ENCODE assay signal across 12 cellular contexts in genomic region chr2:201420442-201421113, GRCh38. TPM values are rescaled to one million over a fixed set of nuclear protein-coding genes. Genes with fewer than 3 reads are reported as not detected.
DNase-seq lines count a peak whose midpoint lies in the region; ATAC-seq and TF ChIP-seq lines count a peak whose summit lies in the region.
"Had no signal": no experiment of that assay in that cellular context is flagged by ENCODE, and none has a peak within 500 bp of the region (broad histone marks: within the 10 kb centered on the region; RNA-seq: fewer than 3 reads in every experiment).

No MANE protein-coding gene starts in this region.

- H3K4me3 Mint-ChIP-seq in activated CD8-positive, alpha-beta memory T cell treated with anti-CD3 and anti-CD28 coated beads, Interleukin-2, amount 10 ng/mL, durations not matched to agents 7 days and 5 days, result no peak overlapping the region
- H3K4me3 Mint-ChIP-seq in T-cell (no peak overlapping the region), progenitor cell of endocrine pancreas (ENCODE audit: low read depth) (no peak overlapping the region)
- no peak overlapping the region for H3K4me3 Mint-ChIP-seq in stimulated activated naive B cell treated with anti-CD40 and anti-IgM and Interleukin-4, amounts not matched to agents 10 μg/mL and 1 μg/mL and 100 μg/mL, for 72 hours
- H3K4me3 Mint-ChIP-seq: natural killer cell treated with Interleukin-12 subunit alpha and Interleukin-12 subunit beta and Interleukin-15 and Interleukin-18, amount 100 ng/mL, for 72 hours had no signal

- peak; percentile 39 for ATAC-seq in activated CD8-positive, alpha-beta memory T cell treated with anti-CD3 and anti-CD28 coated beads, Interleukin-2, amount 10 ng/mL, durations not matched to agents 7 days and 5 days
- ATAC-seq in T-cell (replicated peaks in 1 of 4), result peak in 1 of 4 experiments; percentile 32
- ATAC-seq in stimulated activated naive B cell treated with anti-CD40 and anti-IgM and Interleukin-4, amounts not matched to agents 10 μg/mL and 1 μg/mL and 100 μg/mL, for 72 hours (replicated peaks), result peak in 1 of 2 donors; percentile 69

- H3K4me1 Mint-ChIP-seq in activated CD8-positive, alpha-beta memory T cell treated with anti-CD3 and anti-CD28 coated beads, Interleukin-2, amount 10 ng/mL, durations not matched to agents 7 days and 5 days, result peaks cover 32% of the 10 kb centered on the region
- H3K4me1 Mint-ChIP-seq in T-cell (peaks cover 58 to 66% (median 59%) of the 10 kb centered on the region in 3 donors), progenitor cell of endocrine pancreas (ENCODE audit: low read depth) (no peaks in the 10 kb centered on the region)
- H3K4me1 Mint-ChIP-seq in stimulated activated naive B cell treated with anti-CD40 and anti-IgM and Interleukin-4, amounts not matched to agents 10 μg/mL and 1 μg/mL and 100 μg/mL, for 72 hours, result peaks cover 21 to 58% of the 10 kb centered on the region in 2 donors

- DNase-seq in activated CD8-positive, alpha-beta memory T cell treated with anti-CD3 and anti-CD28 coated beads, Interleukin-2, amount 10 ng/mL, durations not matched to agents 7 days and 5 days, result no peak
- no peak for DNase-seq in activated CD8-positive, alpha-beta memory T cell treated with anti-CD3 and anti-CD28 coated beads for 24 hours
- no peak for DNase-seq in T-cell
- DNase-seq in fibroblast of peridontal ligament (ENCODE audit: extremely low read depth), result peak; percentile 70
- DNase-seq in stimulated activated naive B cell treated with anti-CD40 and anti-IgM and Interleukin-4, amounts not matched to agents 10 μg/mL and 1 μg/mL and 100 μg/mL, for 72 hours, result no peak
- no peak for DNase-seq in NCI-H526 treated with DMSO at 0.1 percent for 48 hours (lab: John Stamatoyannopoulos, UW)
- no peak for DNase-seq in progenitor cell of endocrine pancreas (ENCODE audit: low spot score, unreplicated experiment)
- no peak for DNase-seq in NCI-H748 treated with DMSO at 0.1 percent for 48 hours (lab: John Stamatoyannopoulos, UW)
- DNase-seq: activated naive CD4-positive, alpha-beta T cell treated with Interleukin-2 at 50 U/mL for 16 hours; hypothalamus; stimulated activated CD4-positive, alpha-beta T cell treated with anti-CD3 and anti-CD28 coated beads, Interleukin-4, amount 100 ng/mL, for 24 hours had no signal

- peaks cover 13% of the 10 kb centered on the region for H3K36me3 Mint-ChIP-seq in activated CD8-positive, alpha-beta memory T cell treated with anti-CD3 and anti-CD28 coated beads, Interleukin-2, amount 10 ng/mL, durations not matched to agents 7 days and 5 days
- H3K36me3 Mint-ChIP-seq in T-cell (peaks cover 8% of the 10 kb centered on the region), progenitor cell of endocrine pancreas (ENCODE audit: insufficient read depth) (peaks cover 7% of the 10 kb centered on the region)
- H3K36me3 Mint-ChIP-seq in stimulated activated naive B cell treated with anti-CD40 and anti-IgM and Interleukin-4, amounts not matched to agents 10 μg/mL and 1 μg/mL and 100 μg/mL, for 72 hours, result peaks cover 10 to 32% of the 10 kb centered on the region in 2 donors
- H3K36me3 Mint-ChIP-seq: natural killer cell treated with Interleukin-12 subunit alpha and Interleukin-12 subunit beta and Interleukin-15 and Interleukin-18, amount 100 ng/mL, for 72 hours had no signal

- no peak overlapping the region for H3K27ac Mint-ChIP-seq in activated CD8-positive, alpha-beta memory T cell treated with anti-CD3 and anti-CD28 coated beads, Interleukin-2, amount 10 ng/mL, durations not matched to agents 7 days and 5 days
- H3K27ac Mint-ChIP-seq in T-cell, result peak overlapping the region; percentile 89 to 96
- H3K27ac Mint-ChIP-seq in stimulated activated naive B cell treated with anti-CD40 and anti-IgM and Interleukin-4, amounts not matched to agents 10 μg/mL and 1 μg/mL and 100 μg/mL, for 72 hours, result peak overlapping the region; percentile 72
- H3K27ac Mint-ChIP-seq in progenitor cell of endocrine pancreas, result no peak overlapping the region

- CTCF ChIA-PET in activated CD8-positive, alpha-beta memory T cell treated with anti-CD3 and anti-CD28 coated beads, Interleukin-2, amount 10 ng/mL, durations not matched to agents 7 days and 5 days (lab: Charles Lee), result no interaction called here
- CTCF ChIA-PET in T-cell (lab: Charles Lee), result interaction anchor here in 1 of 2 donors (0.7 kb wide), 1 partner anchor 21 kb away, joined by 4 read pairs; no protein-coding TSS in a partner anchor

- H3K27me3 Mint-ChIP-seq in activated CD8-positive, alpha-beta memory T cell treated with anti-CD3 and anti-CD28 coated beads, Interleukin-2, amount 10 ng/mL, durations not matched to agents 7 days and 5 days, result no peaks in the 10 kb centered on the region
- no peaks in the 10 kb centered on the region for H3K27me3 Mint-ChIP-seq in T-cell
- H3K27me3 Mint-ChIP-seq in stimulated activated naive B cell treated with anti-CD40 and anti-IgM and Interleukin-4, amounts not matched to agents 10 μg/mL and 1 μg/mL and 100 μg/mL, for 72 hours, result no peaks in the 10 kb centered on the region
- no peaks in the 10 kb centered on the region for H3K27me3 Mint-ChIP-seq in progenitor cell of endocrine pancreas
- H3K27me3 Mint-ChIP-seq: natural killer cell treated with Interleukin-12 subunit alpha and Interleukin-12 subunit beta and Interleukin-15 and Interleukin-18, amount 100 ng/mL, for 72 hours had no signal

- H3K9me3 Mint-ChIP-seq in activated CD8-positive, alpha-beta memory T cell treated with anti-CD3 and anti-CD28 coated beads, Interleukin-2, amount 10 ng/mL, durations not matched to agents 7 days and 5 days (ENCODE audit: low read depth), result no peaks in the 10 kb centered on the region
- H3K9me3 Mint-ChIP-seq in T-cell (no peaks in the 10 kb centered on the region), progenitor cell of endocrine pancreas (ENCODE audit: low read depth) (no peaks in the 10 kb centered on the region)
- H3K9me3 Mint-ChIP-seq in stimulated activated naive B cell treated with anti-CD40 and anti-IgM and Interleukin-4, amounts not matched to agents 10 μg/mL and 1 μg/mL and 100 μg/mL, for 72 hours, result no peaks in the 10 kb centered on the region
- H3K9me3 Mint-ChIP-seq: natural killer cell treated with Interleukin-12 subunit alpha and Interleukin-12 subunit beta and Interleukin-15 and Interleukin-18, amount 100 ng/mL, for 72 hours had no signal

- no peak for TF ChIP-seq CTCF in progenitor cell of endocrine pancreas (IDR thresholded peaks at IDR 0.05; ENCODE audit: unreplicated experiment)

- POLR2A ChIA-PET in T-cell (lab: Charles Lee), result interaction anchor here in 1 of 2 donors (0.7 kb wide), 1 partner anchor 111 kb away, joined by 3 read pairs; no protein-coding TSS in a partner anchor

RNA-seq across cellular contexts. Expression of gene TRAK2, which starts 30.7 kb away (rescaled TPM):
- total RNA-seq in activated CD8-positive, alpha-beta memory T cell treated with anti-CD3 and anti-CD28 coated beads, Interleukin-2, amount 10 ng/mL, durations not matched to agents 7 days and 5 days, result 10 to 100 TPM; 39.8 to 42.7 TPM
- total RNA-seq in T-cell, result 10 to 100 TPM; 39.5 to 47.9 (median 43.4) TPM
- total RNA-seq in progenitor cell of endocrine pancreas, result 17.9 and 18.2 TPM in 2 replicates

RNA-seq across cellular contexts. Expression of gene STRADB, which starts 31.0 kb away (rescaled TPM):
- 10 to 100 TPM; 17.0 to 19.2 TPM for total RNA-seq in activated CD8-positive, alpha-beta memory T cell treated with anti-CD3 and anti-CD28 coated beads, Interleukin-2, amount 10 ng/mL, durations not matched to agents 7 days and 5 days
- total RNA-seq in T-cell, result 10 to 100 TPM; 10.2 to 24.2 (median 18.0) TPM
- total RNA-seq in progenitor cell of endocrine pancreas, result 48.2 and 51.0 TPM in 2 replicates

Comparison
In these comparisons a context has a peak if more than half of its experiments do, and no peak if none do; other contexts are left out.
1. H3K27ac Mint-ChIP-seq: peak in T-cell (2 of 2) and stimulated activated naive B cell treated with anti-CD40 and anti-IgM and Interleukin-4, amounts not matched to agents 10 μg/mL and 1 μg/mL and 100 μg/mL, for 72 hours (single experiment); none in activated CD8-positive, alpha-beta memory T cell treated with anti-CD3 and anti-CD28 coated beads, Interleukin-2, amount 10 ng/mL, durations not matched to agents 7 days and 5 days (single experiment) and progenitor cell of endocrine pancreas (single experiment).